12 cellular contexts compared by ENCODE assay signal in genomic region chrX:49341449-49341848, GRCh38. TPM values are rescaled to one million over a fixed set of nuclear protein-coding genes. Genes with fewer than 3 reads are reported as not detected.
"Had no signal": no experiment of that assay in that cellular context is flagged by ENCODE, and none has a peak within 500 bp of the region (broad histone marks: within the 10 kb centered on the region; RNA-seq: fewer than 3 reads in every experiment).

No MANE protein-coding gene starts in this region.

RNA-seq across cellular contexts. Expression of gene GAGE13, which starts 10.1 kb away (rescaled TPM):
- total RNA-seq: activated CD4-positive, alpha-beta T cell treated with anti-CD3 and anti-CD28 coated beads, Interleukin-2, amount 10 ng/mL, durations not matched to agents 7 days and 5 days; activated CD8-positive, alpha-beta T cell treated with anti-CD3 and anti-CD28 coated beads, Interleukin-2, amount 10 ng/mL, durations not matched to agents 7 days and 5 days; activated naive CD8-positive, alpha-beta T cell treated with anti-CD3 and anti-CD28 coated beads for 36 hours; astrocyte; body of pancreas; breast epithelium; MCF 10A; OCI-LY7; PC-9; Right ventricle myocardium inferior had no signal
- polyA plus RNA-seq: adipose tissue had no signal

RNA-seq across cellular contexts. Expression of gene GAGE12J, which starts 19.6 kb away (rescaled TPM):
- total RNA-seq: activated CD4-positive, alpha-beta T cell treated with anti-CD3 and anti-CD28 coated beads, Interleukin-2, amount 10 ng/mL, durations not matched to agents 7 days and 5 days; activated CD8-positive, alpha-beta T cell treated with anti-CD3 and anti-CD28 coated beads, Interleukin-2, amount 10 ng/mL, durations not matched to agents 7 days and 5 days; activated naive CD8-positive, alpha-beta T cell treated with anti-CD3 and anti-CD28 coated beads for 36 hours; astrocyte; body of pancreas; breast epithelium; MCF 10A; OCI-LY7; PC-9; Right ventricle myocardium inferior had no signal
- polyA plus RNA-seq: adipose tissue had no signal

RNA-seq across cellular contexts. Expression of gene GAGE10, which starts 38.0 kb away (rescaled TPM):
- total RNA-seq: activated CD4-positive, alpha-beta T cell treated with anti-CD3 and anti-CD28 coated beads, Interleukin-2, amount 10 ng/mL, durations not matched to agents 7 days and 5 days; activated CD8-positive, alpha-beta T cell treated with anti-CD3 and anti-CD28 coated beads, Interleukin-2, amount 10 ng/mL, durations not matched to agents 7 days and 5 days; activated naive CD8-positive, alpha-beta T cell treated with anti-CD3 and anti-CD28 coated beads for 36 hours; astrocyte; body of pancreas; breast epithelium; MCF 10A; OCI-LY7; PC-9; Right ventricle myocardium inferior; SK-MEL-5 had no signal
- polyA plus RNA-seq: adipose tissue had no signal
